In the genomic region with DNA sequence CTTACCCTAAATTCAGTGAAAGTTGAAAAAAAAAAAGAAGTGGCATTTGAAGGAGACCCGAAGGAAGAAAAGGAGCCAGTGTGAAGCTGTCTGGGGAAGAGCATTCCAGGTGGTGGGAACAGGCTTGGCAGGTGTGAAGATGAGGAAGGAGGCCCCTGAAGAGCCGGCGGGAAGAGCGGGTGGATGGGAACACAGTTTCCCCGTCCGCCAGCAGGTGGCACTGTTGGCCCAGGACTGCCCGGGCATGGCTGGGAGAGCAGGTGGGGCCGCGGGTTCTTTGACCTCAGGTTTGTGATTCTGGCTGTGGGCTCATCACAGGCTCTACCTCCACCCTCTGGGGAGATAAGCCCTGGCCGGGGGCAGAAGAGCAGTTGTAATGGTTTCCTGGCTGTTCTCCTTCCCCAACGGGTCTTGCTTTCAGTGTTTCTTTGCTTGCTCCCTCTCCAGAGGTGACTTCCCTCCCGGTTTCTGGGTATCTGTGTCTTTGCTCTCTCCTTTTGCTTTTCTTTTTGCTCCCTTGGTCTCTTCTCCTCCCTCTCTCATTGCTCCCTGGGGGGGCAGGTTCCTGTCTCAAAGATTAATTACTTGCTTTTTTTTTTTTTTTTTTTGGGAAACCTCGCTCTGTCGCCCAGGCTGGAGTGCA, we compare ENCODE assay signal across 1 cellular context.
TF ChIP-seq lines count a peak whose summit lies in the region.

No MANE protein-coding gene starts in this region.

TF ChIP-seq in HepG2, 621 proteins besides CTCF, POLR2A, EP300 and RAD21 (continued from another document and continues in another):
- TF ChIP-seq, protein P1, sequence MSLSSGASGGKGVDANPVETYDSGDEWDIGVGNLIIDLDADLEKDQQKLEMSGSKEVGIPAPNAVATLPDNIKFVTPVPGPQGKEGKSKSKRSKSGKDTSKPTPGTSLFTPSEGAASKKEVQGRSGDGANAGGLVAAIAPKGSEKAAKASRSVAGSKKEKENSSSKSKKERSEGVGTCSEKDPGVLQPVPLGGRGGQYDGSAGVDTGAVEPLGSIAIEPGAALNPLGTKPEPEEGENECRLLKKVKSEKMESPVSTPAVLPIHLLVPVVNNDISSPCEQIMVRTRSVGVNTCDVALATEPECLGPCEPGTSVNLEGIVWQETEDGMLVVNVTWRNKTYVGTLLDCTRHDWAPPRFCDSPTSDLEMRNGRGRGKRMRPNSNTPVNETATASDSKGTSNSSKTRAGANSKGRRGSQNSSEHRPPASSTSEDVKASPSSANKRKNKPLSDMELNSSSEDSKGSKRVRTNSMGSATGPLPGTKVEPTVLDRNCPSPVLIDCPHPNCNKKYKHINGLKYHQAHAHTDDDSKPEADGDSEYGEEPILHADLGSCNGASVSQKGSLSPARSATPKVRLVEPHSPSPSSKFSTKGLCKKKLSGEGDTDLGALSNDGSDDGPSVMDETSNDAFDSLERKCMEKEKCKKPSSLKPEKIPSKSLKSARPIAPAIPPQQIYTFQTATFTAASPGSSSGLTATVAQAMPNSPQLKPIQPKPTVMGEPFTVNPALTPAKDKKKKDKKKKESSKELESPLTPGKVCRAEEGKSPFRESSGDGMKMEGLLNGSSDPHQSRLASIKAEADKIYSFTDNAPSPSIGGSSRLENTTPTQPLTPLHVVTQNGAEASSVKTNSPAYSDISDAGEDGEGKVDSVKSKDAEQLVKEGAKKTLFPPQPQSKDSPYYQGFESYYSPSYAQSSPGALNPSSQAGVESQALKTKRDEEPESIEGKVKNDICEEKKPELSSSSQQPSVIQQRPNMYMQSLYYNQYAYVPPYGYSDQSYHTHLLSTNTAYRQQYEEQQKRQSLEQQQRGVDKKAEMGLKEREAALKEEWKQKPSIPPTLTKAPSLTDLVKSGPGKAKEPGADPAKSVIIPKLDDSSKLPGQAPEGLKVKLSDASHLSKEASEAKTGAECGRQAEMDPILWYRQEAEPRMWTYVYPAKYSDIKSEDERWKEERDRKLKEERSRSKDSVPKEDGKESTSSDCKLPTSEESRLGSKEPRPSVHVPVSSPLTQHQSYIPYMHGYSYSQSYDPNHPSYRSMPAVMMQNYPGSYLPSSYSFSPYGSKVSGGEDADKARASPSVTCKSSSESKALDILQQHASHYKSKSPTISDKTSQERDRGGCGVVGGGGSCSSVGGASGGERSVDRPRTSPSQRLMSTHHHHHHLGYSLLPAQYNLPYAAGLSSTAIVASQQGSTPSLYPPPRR (CRISPR knock-in tag; IDR thresholded peaks at IDR 0.05; ENCODE audit: borderline replicate concordance) = no peak
- no peak for TF ChIP-seq ZBTB7B (CRISPR knock-in tag; IDR thresholded peaks at IDR 0.05)
- TF ChIP-seq, protein P2, sequence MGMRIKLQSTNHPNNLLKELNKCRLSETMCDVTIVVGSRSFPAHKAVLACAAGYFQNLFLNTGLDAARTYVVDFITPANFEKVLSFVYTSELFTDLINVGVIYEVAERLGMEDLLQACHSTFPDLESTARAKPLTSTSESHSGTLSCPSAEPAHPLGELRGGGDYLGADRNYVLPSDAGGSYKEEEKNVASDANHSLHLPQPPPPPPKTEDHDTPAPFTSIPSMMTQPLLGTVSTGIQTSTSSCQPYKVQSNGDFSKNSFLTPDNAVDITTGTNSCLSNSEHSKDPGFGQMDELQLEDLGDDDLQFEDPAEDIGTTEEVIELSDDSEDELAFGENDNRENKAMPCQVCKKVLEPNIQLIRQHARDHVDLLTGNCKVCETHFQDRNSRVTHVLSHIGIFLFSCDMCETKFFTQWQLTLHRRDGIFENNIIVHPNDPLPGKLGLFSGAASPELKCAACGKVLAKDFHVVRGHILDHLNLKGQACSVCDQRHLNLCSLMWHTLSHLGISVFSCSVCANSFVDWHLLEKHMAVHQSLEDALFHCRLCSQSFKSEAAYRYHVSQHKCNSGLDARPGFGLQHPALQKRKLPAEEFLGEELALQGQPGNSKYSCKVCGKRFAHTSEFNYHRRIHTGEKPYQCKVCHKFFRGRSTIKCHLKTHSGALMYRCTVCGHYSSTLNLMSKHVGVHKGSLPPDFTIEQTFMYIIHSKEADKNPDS (CRISPR knock-in tag; IDR thresholded peaks at IDR 0.05) = no peak
- TF ChIP-seq ZNF772 (CRISPR knock-in tag; IDR thresholded peaks at IDR 0.05) = no peak
- no peak for TF ChIP-seq ZNF614 (CRISPR knock-in tag; IDR thresholded peaks at IDR 0.05; ENCODE audit: borderline replicate concordance)
- TF ChIP-seq, protein P3, sequence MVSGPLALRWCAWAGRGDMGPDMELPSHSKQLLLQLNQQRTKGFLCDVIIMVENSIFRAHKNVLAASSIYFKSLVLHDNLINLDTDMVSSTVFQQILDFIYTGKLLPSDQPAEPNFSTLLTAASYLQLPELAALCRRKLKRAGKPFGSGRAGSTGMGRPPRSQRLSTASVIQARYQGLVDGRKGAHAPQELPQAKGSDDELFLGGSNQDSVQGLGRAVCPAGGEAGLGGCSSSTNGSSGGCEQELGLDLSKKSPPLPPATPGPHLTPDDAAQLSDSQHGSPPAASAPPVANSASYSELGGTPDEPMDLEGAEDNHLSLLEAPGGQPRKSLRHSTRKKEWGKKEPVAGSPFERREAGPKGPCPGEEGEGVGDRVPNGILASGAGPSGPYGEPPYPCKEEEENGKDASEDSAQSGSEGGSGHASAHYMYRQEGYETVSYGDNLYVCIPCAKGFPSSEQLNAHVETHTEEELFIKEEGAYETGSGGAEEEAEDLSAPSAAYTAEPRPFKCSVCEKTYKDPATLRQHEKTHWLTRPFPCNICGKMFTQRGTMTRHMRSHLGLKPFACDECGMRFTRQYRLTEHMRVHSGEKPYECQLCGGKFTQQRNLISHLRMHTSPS (CRISPR knock-in tag; IDR thresholded peaks at IDR 0.05; ENCODE audit: low read depth) = no peak
- TF ChIP-seq, protein P4, sequence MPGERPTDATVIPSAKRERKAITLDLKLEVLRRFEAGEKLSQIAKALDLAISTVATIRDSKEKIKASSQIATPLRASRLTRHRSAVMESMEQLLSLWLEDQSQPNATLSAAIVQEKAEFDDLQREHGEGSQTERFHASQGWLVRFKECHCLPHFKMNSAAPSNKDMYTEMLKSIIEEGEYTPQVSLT (CRISPR knock-in tag; IDR thresholded peaks at IDR 0.05; ENCODE audit: borderline replicate concordance, low read depth) = no peak
- no peak for TF ChIP-seq ZNF337 (CRISPR knock-in tag; IDR thresholded peaks at IDR 0.05; ENCODE audit: borderline replicate concordance, low read depth)
- TF ChIP-seq, protein P5, sequence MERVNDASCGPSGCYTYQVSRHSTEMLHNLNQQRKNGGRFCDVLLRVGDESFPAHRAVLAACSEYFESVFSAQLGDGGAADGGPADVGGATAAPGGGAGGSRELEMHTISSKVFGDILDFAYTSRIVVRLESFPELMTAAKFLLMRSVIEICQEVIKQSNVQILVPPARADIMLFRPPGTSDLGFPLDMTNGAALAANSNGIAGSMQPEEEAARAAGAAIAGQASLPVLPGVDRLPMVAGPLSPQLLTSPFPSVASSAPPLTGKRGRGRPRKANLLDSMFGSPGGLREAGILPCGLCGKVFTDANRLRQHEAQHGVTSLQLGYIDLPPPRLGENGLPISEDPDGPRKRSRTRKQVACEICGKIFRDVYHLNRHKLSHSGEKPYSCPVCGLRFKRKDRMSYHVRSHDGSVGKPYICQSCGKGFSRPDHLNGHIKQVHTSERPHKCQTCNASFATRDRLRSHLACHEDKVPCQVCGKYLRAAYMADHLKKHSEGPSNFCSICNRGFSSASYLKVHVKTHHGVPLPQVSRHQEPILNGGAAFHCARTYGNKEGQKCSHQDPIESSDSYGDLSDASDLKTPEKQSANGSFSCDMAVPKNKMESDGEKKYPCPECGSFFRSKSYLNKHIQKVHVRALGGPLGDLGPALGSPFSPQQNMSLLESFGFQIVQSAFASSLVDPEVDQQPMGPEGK (CRISPR knock-in tag; IDR thresholded peaks at IDR 0.05) = peak; percentile 25; the same call in 1 of the 2 replicates
- TF ChIP-seq ZNF780A (CRISPR knock-in tag; IDR thresholded peaks at IDR 0.05) = no peak
- TF ChIP-seq, protein P6, sequence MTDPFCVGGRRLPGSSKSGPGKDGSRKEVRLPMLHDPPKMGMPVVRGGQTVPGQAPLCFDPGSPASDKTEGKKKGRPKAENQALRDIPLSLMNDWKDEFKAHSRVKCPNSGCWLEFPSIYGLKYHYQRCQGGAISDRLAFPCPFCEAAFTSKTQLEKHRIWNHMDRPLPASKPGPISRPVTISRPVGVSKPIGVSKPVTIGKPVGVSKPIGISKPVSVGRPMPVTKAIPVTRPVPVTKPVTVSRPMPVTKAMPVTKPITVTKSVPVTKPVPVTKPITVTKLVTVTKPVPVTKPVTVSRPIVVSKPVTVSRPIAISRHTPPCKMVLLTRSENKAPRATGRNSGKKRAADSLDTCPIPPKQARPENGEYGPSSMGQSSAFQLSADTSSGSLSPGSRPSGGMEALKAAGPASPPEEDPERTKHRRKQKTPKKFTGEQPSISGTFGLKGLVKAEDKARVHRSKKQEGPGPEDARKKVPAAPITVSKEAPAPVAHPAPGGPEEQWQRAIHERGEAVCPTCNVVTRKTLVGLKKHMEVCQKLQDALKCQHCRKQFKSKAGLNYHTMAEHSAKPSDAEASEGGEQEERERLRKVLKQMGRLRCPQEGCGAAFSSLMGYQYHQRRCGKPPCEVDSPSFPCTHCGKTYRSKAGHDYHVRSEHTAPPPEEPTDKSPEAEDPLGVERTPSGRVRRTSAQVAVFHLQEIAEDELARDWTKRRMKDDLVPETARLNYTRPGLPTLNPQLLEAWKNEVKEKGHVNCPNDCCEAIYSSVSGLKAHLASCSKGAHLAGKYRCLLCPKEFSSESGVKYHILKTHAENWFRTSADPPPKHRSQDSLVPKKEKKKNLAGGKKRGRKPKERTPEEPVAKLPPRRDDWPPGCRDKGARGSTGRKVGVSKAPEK (CRISPR knock-in tag; IDR thresholded peaks at IDR 0.05; ENCODE audit: borderline replicate concordance) = no peak
- no peak for TF ChIP-seq JARID2 (CRISPR knock-in tag; IDR thresholded peaks at IDR 0.05; ENCODE audit: insufficient replicate concordance)
- 0 out of 2 replicates have a peak, but pooled peaks have one; percentile 23 for TF ChIP-seq FOSL2 (CRISPR knock-in tag; IDR thresholded peaks at IDR 0.05)
- TF ChIP-seq BRCA1 (CRISPR knock-in tag; IDR thresholded peaks at IDR 0.05) = no peak
- no peak for TF ChIP-seq MED1 (CRISPR knock-in tag; IDR thresholded peaks at IDR 0.05)
- TF ChIP-seq RFX5 (IDR thresholded peaks at IDR 0.05; ENCODE audit: low read depth, low read length) = no peak
- no peak for TF ChIP-seq YEATS4 (CRISPR knock-in tag; IDR thresholded peaks at IDR 0.05; ENCODE audit: borderline replicate concordance)
- TF ChIP-seq, protein P7, sequence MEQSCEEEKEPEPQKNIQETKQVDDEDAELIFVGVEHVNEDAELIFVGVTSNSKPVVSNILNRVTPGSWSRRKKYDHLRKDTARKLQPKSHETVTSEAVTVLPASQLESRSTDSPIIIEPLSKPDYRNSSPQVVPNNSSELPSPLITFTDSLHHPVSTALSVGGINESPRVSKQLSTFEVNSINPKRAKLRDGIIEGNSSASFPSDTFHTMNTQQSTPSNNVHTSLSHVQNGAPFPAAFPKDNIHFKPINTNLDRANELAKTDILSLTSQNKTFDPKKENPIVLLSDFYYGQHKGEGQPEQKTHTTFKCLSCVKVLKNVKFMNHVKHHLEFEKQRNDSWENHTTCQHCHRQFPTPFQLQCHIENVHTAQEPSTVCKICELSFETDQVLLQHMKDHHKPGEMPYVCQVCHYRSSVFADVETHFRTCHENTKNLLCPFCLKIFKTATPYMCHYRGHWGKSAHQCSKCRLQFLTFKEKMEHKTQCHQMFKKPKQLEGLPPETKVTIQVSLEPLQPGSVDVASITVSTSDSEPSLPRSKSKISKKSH (CRISPR knock-in tag; IDR thresholded peaks at IDR 0.05; ENCODE audit: borderline replicate concordance) = no peak
- TF ChIP-seq, protein P8, sequence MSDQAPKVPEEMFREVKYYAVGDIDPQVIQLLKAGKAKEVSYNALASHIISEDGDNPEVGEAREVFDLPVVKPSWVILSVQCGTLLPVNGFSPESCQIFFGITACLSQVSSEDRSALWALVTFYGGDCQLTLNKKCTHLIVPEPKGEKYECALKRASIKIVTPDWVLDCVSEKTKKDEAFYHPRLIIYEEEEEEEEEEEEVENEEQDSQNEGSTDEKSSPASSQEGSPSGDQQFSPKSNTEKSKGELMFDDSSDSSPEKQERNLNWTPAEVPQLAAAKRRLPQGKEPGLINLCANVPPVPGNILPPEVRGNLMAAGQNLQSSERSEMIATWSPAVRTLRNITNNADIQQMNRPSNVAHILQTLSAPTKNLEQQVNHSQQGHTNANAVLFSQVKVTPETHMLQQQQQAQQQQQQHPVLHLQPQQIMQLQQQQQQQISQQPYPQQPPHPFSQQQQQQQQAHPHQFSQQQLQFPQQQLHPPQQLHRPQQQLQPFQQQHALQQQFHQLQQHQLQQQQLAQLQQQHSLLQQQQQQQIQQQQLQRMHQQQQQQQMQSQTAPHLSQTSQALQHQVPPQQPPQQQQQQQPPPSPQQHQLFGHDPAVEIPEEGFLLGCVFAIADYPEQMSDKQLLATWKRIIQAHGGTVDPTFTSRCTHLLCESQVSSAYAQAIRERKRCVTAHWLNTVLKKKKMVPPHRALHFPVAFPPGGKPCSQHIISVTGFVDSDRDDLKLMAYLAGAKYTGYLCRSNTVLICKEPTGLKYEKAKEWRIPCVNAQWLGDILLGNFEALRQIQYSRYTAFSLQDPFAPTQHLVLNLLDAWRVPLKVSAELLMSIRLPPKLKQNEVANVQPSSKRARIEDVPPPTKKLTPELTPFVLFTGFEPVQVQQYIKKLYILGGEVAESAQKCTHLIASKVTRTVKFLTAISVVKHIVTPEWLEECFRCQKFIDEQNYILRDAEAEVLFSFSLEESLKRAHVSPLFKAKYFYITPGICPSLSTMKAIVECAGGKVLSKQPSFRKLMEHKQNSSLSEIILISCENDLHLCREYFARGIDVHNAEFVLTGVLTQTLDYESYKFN (CRISPR knock-in tag; conservative IDR thresholded peaks at IDR 0.05) = no peak
- no peak for TF ChIP-seq ZNF543 (CRISPR knock-in tag; IDR thresholded peaks at IDR 0.05)
- no peak for TF ChIP-seq SOX6 (IDR thresholded peaks at IDR 0.05)
- TF ChIP-seq SOX6 (CRISPR knock-in tag; IDR thresholded peaks at IDR 0.05) = peak; percentile 30; the same call in 1 of the 2 replicates
- TF ChIP-seq PHF5A (CRISPR knock-in tag; IDR thresholded peaks at IDR 0.05; ENCODE audit: low read depth, unreplicated experiment) = no peak
- TF ChIP-seq NR2F6 (IDR thresholded peaks at IDR 0.05) = 0 out of 2 replicates have a peak, but pooled peaks have one; percentile 15
- TF ChIP-seq NR2F6 (CRISPR knock-in tag; IDR thresholded peaks at IDR 0.05) = peak; percentile 30; the same call in 1 of the 2 replicates
- no peak for TF ChIP-seq TCF7 (IDR thresholded peaks at IDR 0.05; ENCODE audit: low read depth)
- no peak for TF ChIP-seq IKZF1 (IDR thresholded peaks at IDR 0.05)
- TF ChIP-seq THAP11 (CRISPR knock-in tag; IDR thresholded peaks at IDR 0.05) = no peak
- TF ChIP-seq HNF4G (IDR thresholded peaks at IDR 0.05; ENCODE audit: borderline replicate concordance, low read depth, low read length) = no peak
- no peak for TF ChIP-seq HNF4G (CRISPR knock-in tag; IDR thresholded peaks at IDR 0.05; ENCODE audit: borderline replicate concordance, low read depth)
- TF ChIP-seq, protein P9, sequence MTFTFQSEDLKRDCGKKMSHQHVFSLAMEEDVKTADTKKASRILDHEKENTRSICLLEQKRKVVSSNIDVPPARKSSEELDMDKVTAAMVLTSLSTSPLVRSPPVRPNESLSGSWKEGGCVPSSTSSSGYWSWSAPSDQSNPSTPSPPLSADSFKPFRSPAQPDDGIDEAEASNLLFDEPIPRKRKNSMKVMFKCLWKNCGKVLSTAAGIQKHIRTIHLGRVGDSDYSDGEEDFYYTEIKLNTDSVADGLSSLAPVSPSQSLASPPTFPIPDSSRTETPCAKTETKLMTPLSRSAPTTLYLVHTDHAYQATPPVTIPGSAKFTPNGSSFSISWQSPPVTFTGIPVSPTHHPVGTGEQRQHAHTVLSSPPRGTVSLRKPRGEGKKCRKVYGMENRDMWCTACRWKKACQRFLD (CRISPR knock-in tag; IDR thresholded peaks at IDR 0.05; ENCODE audit: borderline replicate concordance) = no peak
- TF ChIP-seq NFE2 (CRISPR knock-in tag; IDR thresholded peaks at IDR 0.05) = no peak
- TF ChIP-seq, protein P10, sequence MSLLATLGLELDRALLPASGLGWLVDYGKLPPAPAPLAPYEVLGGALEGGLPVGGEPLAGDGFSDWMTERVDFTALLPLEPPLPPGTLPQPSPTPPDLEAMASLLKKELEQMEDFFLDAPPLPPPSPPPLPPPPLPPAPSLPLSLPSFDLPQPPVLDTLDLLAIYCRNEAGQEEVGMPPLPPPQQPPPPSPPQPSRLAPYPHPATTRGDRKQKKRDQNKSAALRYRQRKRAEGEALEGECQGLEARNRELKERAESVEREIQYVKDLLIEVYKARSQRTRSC (CRISPR knock-in tag; IDR thresholded peaks at IDR 0.05; ENCODE audit: low read depth) = no peak
